ENCODE assay signal across 26 cellular contexts in genomic region chr2:165632594-165632993, GRCh38.
"Had no signal": no experiment of that assay in that cellular context is flagged by ENCODE, and none has a peak within 500 bp of the region (broad histone marks: within the 10 kb centered on the region; RNA-seq: fewer than 3 reads in every experiment).

No MANE protein-coding gene starts in this region.

- H3K9me3 ChIP-seq: breast epithelium, pancreas, prostate gland, sigmoid colon, uterus had no signal

- H3K4me3 Mint-ChIP-seq: activated CD4-positive, alpha-beta memory T cell treated with anti-CD3 and anti-CD28 coated beads for 36 hours; activated T-helper 1 cell treated with anti-CD3 and anti-CD28 coated beads, Interleukin-12 subunit alpha, Interleukin-12 subunit beta, Interleukin-2, Interleukin-4 antibody, amounts not matched to agents 30 ng/mL and 10 ng/mL and 1 ng/mL, durations not matched to agents 14 hours and 24 hours and 36 hours; central memory CD8-positive, alpha-beta T cell; dendritic cell treated with granulocyte-macrophage colony-stimulating factor and Interleukin-4, amounts not matched to agents 40 ng/mL and 50 ng/mL, for 4 days; stimulated activated effector memory CD8-positive, alpha-beta T cell treated with anti-CD3 and anti-CD28 coated beads, Interleukin-12 subunit alpha, Interleukin-12 subunit beta, amount 100 ng/mL, for 72 hours; stimulated activated naive CD8-positive, alpha-beta T cell treated with anti-CD3 and anti-CD28 coated beads, Interleukin-15, Interleukin-2, amounts not matched to agents 100 ng/mL and 50 ng/mL, for 24 hours; T-helper 2 cell treated with Interferon-gamma antibody and Interleukin-4, amounts not matched to agents 5 μg/mL and 100 μg/mL, for 36 hours; type B pancreatic cell had no signal

- H3K4me3 ChIP-seq: breast epithelium, pancreas, prostate gland, sigmoid colon, uterus had no signal

- H3K36me3 ChIP-seq: breast epithelium, pancreas, prostate gland, sigmoid colon, uterus had no signal

- H3K27me3 Mint-ChIP-seq: dendritic cell treated with granulocyte-macrophage colony-stimulating factor and Interleukin-4, amounts not matched to agents 40 ng/mL and 50 ng/mL, for 4 days; stimulated activated naive CD8-positive, alpha-beta T cell treated with anti-CD3 and anti-CD28 coated beads, Interleukin-15, Interleukin-2, amounts not matched to agents 100 ng/mL and 50 ng/mL, for 24 hours; type B pancreatic cell had no signal

- H3K27ac Mint-ChIP-seq: activated CD4-positive, alpha-beta memory T cell treated with anti-CD3 and anti-CD28 coated beads for 36 hours; activated T-helper 1 cell treated with anti-CD3 and anti-CD28 coated beads, Interleukin-12 subunit alpha, Interleukin-12 subunit beta, Interleukin-2, Interleukin-4 antibody, amounts not matched to agents 30 ng/mL and 10 ng/mL and 1 ng/mL, durations not matched to agents 14 hours and 24 hours and 36 hours; dendritic cell treated with granulocyte-macrophage colony-stimulating factor and Interleukin-4, amounts not matched to agents 40 ng/mL and 50 ng/mL, for 4 days; stimulated activated effector memory CD8-positive, alpha-beta T cell treated with anti-CD3 and anti-CD28 coated beads, Interleukin-12 subunit alpha, Interleukin-12 subunit beta, amount 100 ng/mL, for 72 hours; stimulated activated naive CD8-positive, alpha-beta T cell treated with anti-CD3 and anti-CD28 coated beads, Interleukin-15, Interleukin-2, amounts not matched to agents 100 ng/mL and 50 ng/mL, for 24 hours; T-helper 2 cell treated with Interferon-gamma antibody and Interleukin-4, amounts not matched to agents 5 μg/mL and 100 μg/mL, for 36 hours; type B pancreatic cell had no signal

- H3K36me3 Mint-ChIP-seq: activated CD4-positive, alpha-beta memory T cell treated with anti-CD3 and anti-CD28 coated beads for 36 hours; stimulated activated effector memory CD8-positive, alpha-beta T cell treated with anti-CD3 and anti-CD28 coated beads, Interleukin-12 subunit alpha, Interleukin-12 subunit beta, amount 100 ng/mL, for 72 hours had no signal

- DNase-seq: activated CD4-positive, alpha-beta memory T cell treated with anti-CD3 and anti-CD28 coated beads for 36 hours; activated CD4-positive, alpha-beta T cell treated with anti-CD3 and anti-CD28 coated beads for 48 hours; activated CD8-positive, alpha-beta memory T cell treated with anti-CD3 and anti-CD28 coated beads, Interleukin-2, amount 50 U/mL, for 4 hours; activated effector memory CD4-positive, alpha-beta T cell treated with anti-CD3 and anti-CD28 coated beads, Interleukin-2, amount 50 U/mL, for 16 hours; activated naive CD4-positive, alpha-beta T cell treated with anti-CD3 and anti-CD28 coated beads, Interleukin-2, amount 50 U/mL, for 16 hours; activated T-cell treated with anti-CD3 and anti-CD28 coated beads, Interleukin-2, amount 50 U/mL, for 1 hour; amniotic stem cell; effector CD4-positive, alpha-beta T cell; islet precursor cell; left ventricle myocardium superior; nucleus accumbens; pancreas; sigmoid colon; small intestine; stimulated activated CD4-positive, alpha-beta T cell treated with anti-CD3 and anti-CD28 coated beads, Interleukin-4, amount 100 ng/mL, for 24 hours; T-helper 1 cell; uterus had no signal

- H3K4me1 ChIP-seq: breast epithelium, pancreas, prostate gland, uterus had no signal

- H3K9me3 Mint-ChIP-seq: activated CD4-positive, alpha-beta memory T cell treated with anti-CD3 and anti-CD28 coated beads for 36 hours; activated T-helper 1 cell treated with anti-CD3 and anti-CD28 coated beads, Interleukin-12 subunit alpha, Interleukin-12 subunit beta, Interleukin-2, Interleukin-4 antibody, amounts not matched to agents 30 ng/mL and 10 ng/mL and 1 ng/mL, durations not matched to agents 14 hours and 24 hours and 36 hours; central memory CD8-positive, alpha-beta T cell; dendritic cell treated with granulocyte-macrophage colony-stimulating factor and Interleukin-4, amounts not matched to agents 40 ng/mL and 50 ng/mL, for 4 days; stimulated activated effector memory CD8-positive, alpha-beta T cell treated with anti-CD3 and anti-CD28 coated beads, Interleukin-12 subunit alpha, Interleukin-12 subunit beta, amount 100 ng/mL, for 72 hours; stimulated activated naive CD8-positive, alpha-beta T cell treated with anti-CD3 and anti-CD28 coated beads, Interleukin-15, Interleukin-2, amounts not matched to agents 100 ng/mL and 50 ng/mL, for 24 hours; T-helper 2 cell treated with Interferon-gamma antibody and Interleukin-4, amounts not matched to agents 5 μg/mL and 100 μg/mL, for 36 hours; type B pancreatic cell had no signal

- H3K4me1 Mint-ChIP-seq: central memory CD8-positive, alpha-beta T cell had no signal

- H3K27me3 ChIP-seq: breast epithelium, pancreas, sigmoid colon, uterus had no signal

- H3K27ac ChIP-seq: breast epithelium, pancreas, prostate gland, sigmoid colon had no signal
